In genomic region chr1:219862366-219862765, GRCh38 we compare ENCODE assay signal across 8 cellular contexts.
"Had no signal": no experiment of that assay in that cellular context is flagged by ENCODE, and none has a peak within 500 bp of the region (broad histone marks: within the 10 kb centered on the region; RNA-seq: fewer than 3 reads in every experiment).

No MANE protein-coding gene starts in this region.

- H3K4me3 ChIP-seq: GM12878 had no signal

- FAIRE-seq: G401.6, GM12878, GM12891, GM12892, GM18507, GM19239 had no signal

- ATAC-seq: GM12878 had no signal

- DNase-seq: GDM1, GF-D8 had no signal
